Comparison of ENCODE assay signal across 29 cellular contexts in the genomic region with DNA sequence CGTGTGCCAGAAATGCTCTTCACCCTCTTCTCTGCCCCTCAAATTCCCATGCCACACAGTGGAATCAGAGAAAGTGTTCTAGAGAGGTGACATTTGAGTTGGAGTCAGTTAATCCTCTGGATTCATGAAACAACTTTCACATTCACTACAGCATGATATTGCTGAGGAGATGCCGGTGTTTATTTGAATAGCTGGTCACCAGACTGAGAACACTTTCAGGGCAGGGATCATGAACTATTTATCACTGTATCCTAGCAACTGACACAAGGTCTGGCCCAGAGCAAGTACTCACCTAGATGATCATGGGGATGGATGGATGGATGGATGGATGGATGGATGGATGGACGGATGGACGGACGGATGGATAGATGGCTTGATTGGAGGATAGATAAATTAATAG.
DNase-seq lines count a peak whose midpoint lies in the region; ATAC-seq, FAIRE-seq and TF ChIP-seq lines count a peak whose summit lies in the region.
"Had no signal": no experiment of that assay in that cellular context is flagged by ENCODE, and none has a peak within 500 bp of the region (broad histone marks: within the 10 kb centered on the region; RNA-seq: fewer than 3 reads in every experiment).

No MANE protein-coding gene starts in this region.

- H2BK120ac ChIP-seq in neuronal stem cell (ENCODE audit: low read depth, low read length) = no peak overlapping the region

- H2BK5ac ChIP-seq in neuronal stem cell (ENCODE audit: low read length) = no peak overlapping the region

- H3K4me1 Mint-ChIP-seq in HFFc6 (ENCODE audit: low read depth) = peaks cover 30% of the 10 kb centered on the region
- H3K4me1 Mint-ChIP-seq: activated CD4-positive, alpha-beta T cell treated with anti-CD3 and anti-CD28 coated beads, Interleukin-2, amount 10 ng/mL, durations not matched to agents 24 days and 14 days; activated CD8-positive, alpha-beta memory T cell treated with anti-CD3 and anti-CD28 coated beads, Interleukin-2, amount 10 ng/mL, durations not matched to agents 7 days and 5 days had no signal

- H4K20me1 ChIP-seq in BLaER1 treated with 17β-estradiol and CSF1 and Interleukin-3, amounts not matched to agents 10 nM and 100 nM = peaks cover 0 to 75% (median 63%) of the 10 kb centered on the region in 11 experiments; a peak in 17 of 22 replicates
- H4K20me1 ChIP-seq in K562 (replicated peaks; ENCODE audit: control insufficient read depth, insufficient read depth, low read length) = no peaks in the 10 kb centered on the region

- 23% methylated on average over 5 of the region's 5 CpGs for WGBS in K562 (ENCODE audit: insufficient coverage, low coverage, missing lambda C conversion rate)
- 100% methylated on average over 3 of the region's 5 CpGs; no CpG with 5 or more reads in 1 of the 2 donors for WGBS in neuronal stem cell (ENCODE audit: extremely low coverage in 2 of 2, insufficient read length in 2 of 2, insufficient replicate concordance in 1 of 2), 2 donors

- H2AFZ ChIP-seq in K562 (ENCODE audit: low read depth, low read length) = no peak overlapping the region
- no peak overlapping the region for H2AFZ ChIP-seq in neuronal stem cell (ENCODE audit: low read length)

- TF ChIP-seq CTCF in HFFc6 (IDR thresholded peaks at IDR 0.05) (no peak), K562 (IDR thresholded peaks at IDR 0.05 in 2 of 3, conservative IDR thresholded peaks at IDR 0.05 in 1 of 3; ENCODE audit: insufficient read depth in 2 of 3, low read depth in 1 of 3, low read length in 3 of 3) (no peak)

- no peak for TF ChIP-seq EP300 in K562 (IDR thresholded peaks at IDR 0.05; ENCODE audit: low read length)

- H3K9me1 ChIP-seq in K562 (ENCODE audit: control insufficient read depth, insufficient read depth, low read length) = no peaks in the 10 kb centered on the region

- peak overlapping the region; percentile 79 for H3K27ac Mint-ChIP-seq in HFFc6
- H3K27ac Mint-ChIP-seq: activated CD4-positive, alpha-beta T cell treated with anti-CD3 and anti-CD28 coated beads, Interleukin-2, amount 10 ng/mL, durations not matched to agents 24 days and 14 days; activated CD8-positive, alpha-beta memory T cell treated with anti-CD3 and anti-CD28 coated beads, Interleukin-2, amount 10 ng/mL, durations not matched to agents 7 days and 5 days; natural killer cell treated with Interleukin-12 subunit alpha and Interleukin-12 subunit beta and Interleukin-15 and Interleukin-18, amount 100 ng/mL, for 72 hours had no signal

- H3K4me1 ChIP-seq in BLaER1 treated with 17β-estradiol and CSF1 and Interleukin-3, amounts not matched to agents 10 nM and 100 nM = peaks cover 19 to 36% (median 30%) of the 10 kb centered on the region in 10 experiments
- H3K4me1 ChIP-seq in K562 (replicated peaks in 1 of 2; ENCODE audit: control insufficient read depth in 2 of 2, insufficient read depth in 2 of 2, low read length in 2 of 2) = peaks cover 4 to 20% of the 10 kb centered on the region in 2 experiments; a peak in 4 of 5 replicates
- H3K4me1 ChIP-seq in neuronal stem cell (ENCODE audit: control insufficient read depth in 2 of 2, insufficient read depth in 1 of 2, low read depth in 1 of 2, low read length in 2 of 2) = peaks cover 0 to 2% of the 10 kb centered on the region in 2 donors
- no peaks in the 10 kb centered on the region for H3K4me1 ChIP-seq in effector memory CD4-positive, alpha-beta T cell (ENCODE audit: control insufficient read depth, insufficient read depth, low read length, poor library complexity, severe bottlenecking)

- no peak overlapping the region for H4K91ac ChIP-seq in neuronal stem cell (ENCODE audit: low read depth, low read length, poor library complexity)

- CTCF ChIA-PET in K562 (lab: Yijun Ruan, JAX; ENCODE audit: low intra/inter-chr PET ratio) = no interaction called here

- no peak overlapping the region for H2BK15ac ChIP-seq in neuronal stem cell (ENCODE audit: low read length)

- H4K8ac ChIP-seq in neuronal stem cell (ENCODE audit: low read depth, low read length) = no peak overlapping the region

- H3K36me3 ChIP-seq in BLaER1 treated with 17β-estradiol and CSF1 and Interleukin-3, amounts not matched to agents 10 nM and 100 nM = no peaks in the 10 kb centered on the region
- no peaks in the 10 kb centered on the region for H3K36me3 ChIP-seq in K562 (ENCODE audit: control insufficient read depth, insufficient read depth, low read length)
- H3K36me3 ChIP-seq in neuronal stem cell (replicated peaks in 1 of 2; ENCODE audit: control insufficient read depth in 2 of 2, insufficient read depth in 2 of 2, low read length in 2 of 2) = no peaks in the 10 kb centered on the region
- no peaks in the 10 kb centered on the region for H3K36me3 ChIP-seq in effector memory CD4-positive, alpha-beta T cell (ENCODE audit: control insufficient read depth, insufficient read depth, low read length)
- H3K36me3 ChIP-seq: heart left ventricle, lower lobe of right lung, ovary had no signal

- H3K79me2 ChIP-seq in K562 (ENCODE audit: control insufficient read depth, insufficient read depth, low read length) = no peaks in the 10 kb centered on the region

- H3K27me3 ChIP-seq in BLaER1 treated with 17β-estradiol and CSF1 and Interleukin-3, amounts not matched to agents 10 nM and 100 nM = peaks cover 78 to 92% (median 90%) of the 10 kb centered on the region in 11 experiments
- H3K27me3 ChIP-seq in K562 (ENCODE audit: control insufficient read depth in 2 of 2, insufficient read depth in 2 of 2, low read length in 2 of 2) = peaks cover 5 to 42% of the 10 kb centered on the region in 2 experiments; a peak in 4 of 5 replicates
- peaks cover 0 to 3% (median 0%) of the 10 kb centered on the region in 3 experiments for H3K27me3 ChIP-seq in neuronal stem cell (ENCODE audit: control insufficient read depth in 3 of 3, insufficient read depth in 3 of 3, low read depth in 1 of 3, low read length in 3 of 3)
- no peaks in the 10 kb centered on the region for H3K27me3 ChIP-seq in effector memory CD4-positive, alpha-beta T cell (replicated peaks; ENCODE audit: control insufficient read depth, insufficient read depth, low read length, poor library complexity, severe bottlenecking)
- H3K27me3 ChIP-seq: heart left ventricle, ovary had no signal

- FAIRE-seq in K562 (lab: Jason Lieb, UNC) = no peak
- FAIRE-seq: endothelial cell of umbilical vein, GM12892, kidney had no signal

- no peaks in the 10 kb centered on the region for H3K79me1 ChIP-seq in neuronal stem cell (ENCODE audit: low read depth, low read length)

- ATAC-seq in K562 (no peak), HG03571 (IDR thresholded peaks at IDR 0.05; ENCODE audit: unreplicated experiment) (no peak)
- ATAC-seq: activated CD8-positive, alpha-beta memory T cell treated with anti-CD3 and anti-CD28 coated beads, Interleukin-2, amount 10 ng/mL, durations not matched to agents 7 days and 5 days; natural killer cell treated with Interleukin-12 subunit alpha and Interleukin-12 subunit beta and Interleukin-15 and Interleukin-18, amount 100 ng/mL, for 72 hours had no signal

- H3K4me3 ChIP-seq in BLaER1 treated with 17β-estradiol and CSF1 and Interleukin-3, amounts not matched to agents 10 nM and 100 nM = no peak overlapping the region
- no peak overlapping the region for H3K4me3 ChIP-seq in K562
- H3K4me3 ChIP-seq in neuronal stem cell (ENCODE audit: low read length in 2 of 2) = no peak overlapping the region
- H3K4me3 ChIP-seq in effector memory CD4-positive, alpha-beta T cell (ENCODE audit: insufficient read depth, low read depth, low read length, poor library complexity, severe bottlenecking) = no peak overlapping the region
- H3K4me3 ChIP-seq: heart left ventricle, lower lobe of right lung, mucosa of descending colon, ovary had no signal

- POLR2A ChIA-PET in K562 (lab: Yijun Ruan, JAX) = interaction anchor here (0.6 to 1.8 kb wide), 5 partner anchors 9 to 237 kb away, joined by 3 to 6 read pairs (median 4); no protein-coding TSS in a partner anchor

- no peak overlapping the region for H3K18ac ChIP-seq in neuronal stem cell (ENCODE audit: low read length)

- no peaks in the 10 kb centered on the region for H3K9me3 Mint-ChIP-seq in HFFc6
- H3K9me3 Mint-ChIP-seq: activated CD4-positive, alpha-beta T cell treated with anti-CD3 and anti-CD28 coated beads, Interleukin-2, amount 10 ng/mL, durations not matched to agents 24 days and 14 days; natural killer cell treated with Interleukin-12 subunit alpha and Interleukin-12 subunit beta and Interleukin-15 and Interleukin-18, amount 100 ng/mL, for 72 hours had no signal

- H3K4me2 ChIP-seq in BLaER1 treated with 17β-estradiol and CSF1 and Interleukin-3, amounts not matched to agents 10 nM and 100 nM = peak overlapping the region in 10 of 11 experiments; percentile 73 to 95 (median 88); a peak in 19 of 22 replicates
- no peak overlapping the region for H3K4me2 ChIP-seq in K562 (ENCODE audit: insufficient read depth, low read length)
- no peak overlapping the region for H3K4me2 ChIP-seq in neuronal stem cell (ENCODE audit: insufficient read depth, low read length, poor library complexity, severe bottlenecking)

- H3K36me3 Mint-ChIP-seq in HFFc6 (ENCODE audit: low read depth) = no peaks in the 10 kb centered on the region
- H3K36me3 Mint-ChIP-seq: activated CD8-positive, alpha-beta memory T cell treated with anti-CD3 and anti-CD28 coated beads, Interleukin-2, amount 10 ng/mL, durations not matched to agents 7 days and 5 days; natural killer cell treated with Interleukin-12 subunit alpha and Interleukin-12 subunit beta and Interleukin-15 and Interleukin-18, amount 100 ng/mL, for 72 hours had no signal

- no peak overlapping the region for H3K27ac ChIP-seq in BLaER1 treated with 17β-estradiol and CSF1 and Interleukin-3, amounts not matched to agents 10 nM and 100 nM
- no peak overlapping the region for H3K27ac ChIP-seq in K562 (ENCODE audit: extremely low read depth, low read depth, low read length)
- no peak overlapping the region for H3K27ac ChIP-seq in neuronal stem cell (replicated peaks; ENCODE audit: low read length)
- H3K27ac ChIP-seq in effector memory CD4-positive, alpha-beta T cell (ENCODE audit: insufficient read depth, low read length, poor library complexity, severe bottlenecking) = no peak overlapping the region
- H3K27ac ChIP-seq: VCaP had no signal

- intact Hi-C loops in K562 (cut with micrococcal nuclease) = no loop called here

- peak overlapping the region; percentile 21 for H3K23ac ChIP-seq in neuronal stem cell (ENCODE audit: low read depth, low read length, poor library complexity)

- H3K14ac ChIP-seq in neuronal stem cell (ENCODE audit: low read length) = no peak overlapping the region

- DNase-seq in HFFc6 (no peak), K562 (ENCODE audit: extremely low read depth in 1 of 4, low spot score in 3 of 4) (no peak), neuronal stem cell (ENCODE audit: low spot score) (no peak), NCI-H69 (lab: John Stamatoyannopoulos, UW) (no peak), NCI-H524 (lab: John Stamatoyannopoulos, UW) (no peak)
- no peak for DNase-seq in effector memory CD4-positive, alpha-beta T cell
- DNase-seq: activated CD4-positive, alpha-beta T cell treated with anti-CD3 and anti-CD28 coated beads, Interleukin-2, amount 10 ng/mL, durations not matched to agents 24 days and 14 days; activated CD8-positive, alpha-beta memory T cell treated with anti-CD3 and anti-CD28 coated beads, Interleukin-2, amount 10 ng/mL, durations not matched to agents 7 days and 5 days; activated T-cell treated with anti-CD3 and anti-CD28 coated beads, Interleukin-2, amount 50 U/mL, for 48 hours; C1 segment of cervical spinal cord; Calu3; kidney; lower lobe of right lung; NCI-H1092 treated with DMSO at 0.1 percent for 48 hours; NCI-H187; NCI-H2227 treated with DMSO at 0.1 percent for 48 hours; NK-92 treated with Interleukin-12 subunit alpha and Interleukin-12 subunit beta, amount 100 ng/mL, for 24 hours; SHP77 treated with DMSO at 0.1 percent for 48 hours; stimulated activated CD4-positive, alpha-beta T cell treated with anti-CD3 and anti-CD28 coated beads, Interleukin-2, amount 100 ng/mL, for 48 hours; substantia nigra had no signal

- no peak overlapping the region for H3K4me3 Mint-ChIP-seq in HFFc6
- H3K4me3 Mint-ChIP-seq: activated CD4-positive, alpha-beta T cell treated with anti-CD3 and anti-CD28 coated beads, Interleukin-2, amount 10 ng/mL, durations not matched to agents 24 days and 14 days; activated CD8-positive, alpha-beta memory T cell treated with anti-CD3 and anti-CD28 coated beads, Interleukin-2, amount 10 ng/mL, durations not matched to agents 7 days and 5 days; natural killer cell treated with Interleukin-12 subunit alpha and Interleukin-12 subunit beta and Interleukin-15 and Interleukin-18, amount 100 ng/mL, for 72 hours had no signal

- no peak overlapping the region for H2BK12ac ChIP-seq in neuronal stem cell (ENCODE audit: low read length)

- H3K4ac ChIP-seq in neuronal stem cell (ENCODE audit: low read length) = no peak overlapping the region

- BruUV-seq in K562 (replicated peaks; lab: Mats Ljungman, UMichigan) = no TSS peak

- peak overlapping the region; percentile 27 for H2AK5ac ChIP-seq in neuronal stem cell (ENCODE audit: low read depth, low read length)

- no peaks in the 10 kb centered on the region for H3K9me3 ChIP-seq in BLaER1 treated with 17β-estradiol and CSF1 and Interleukin-3, amounts not matched to agents 10 nM and 100 nM (replicated peaks in 1 of 11)
- H3K9me3 ChIP-seq in K562 (replicated peaks; ENCODE audit: control insufficient read depth, insufficient read depth, low read depth, low read length) (no peaks in the 10 kb centered on the region), neuronal stem cell (replicated peaks in 1 of 2; ENCODE audit: control insufficient read depth in 2 of 2, insufficient read depth in 1 of 2, low read depth in 1 of 2, low read length in 2 of 2) (peaks cover 0 to 3% of the 10 kb centered on the region in 2 donors)
- H3K9me3 ChIP-seq in effector memory CD4-positive, alpha-beta T cell (ENCODE audit: control insufficient read depth, low read length) = no peaks in the 10 kb centered on the region
- H3K9me3 ChIP-seq: heart left ventricle, lower lobe of right lung, mucosa of descending colon, ovary had no signal

- in situ Hi-C loops in K562 (cut with MboI) = no loop called here

- no peak for TF ChIP-seq POLR2A in K562 (conservative IDR thresholded peaks at IDR 0.05)

- H3K27me3 Mint-ChIP-seq in HFFc6 (ENCODE audit: insufficient read depth) = peaks cover 4% of the 10 kb centered on the region
- H3K27me3 Mint-ChIP-seq: activated CD4-positive, alpha-beta T cell treated with anti-CD3 and anti-CD28 coated beads, Interleukin-2, amount 10 ng/mL, durations not matched to agents 24 days and 14 days; activated CD8-positive, alpha-beta memory T cell treated with anti-CD3 and anti-CD28 coated beads, Interleukin-2, amount 10 ng/mL, durations not matched to agents 7 days and 5 days had no signal

- no peak overlapping the region for H3K9ac ChIP-seq in BLaER1 treated with 17β-estradiol and CSF1 and Interleukin-3, amounts not matched to agents 10 nM and 100 nM
- H3K9ac ChIP-seq in K562 (ENCODE audit: insufficient read depth in 1 of 2, low read depth in 2 of 2, low read length in 2 of 2) (no peak overlapping the region), neuronal stem cell (ENCODE audit: low read depth, low read length, poor library complexity) (no peak overlapping the region)

- TF ChIP-seq RAD21 in K562 (CRISPR knock-in tag; conservative IDR thresholded peaks at IDR 0.05 in 1 of 2, IDR thresholded peaks at IDR 0.05 in 1 of 2) = no peak

Comparison
In these comparisons a context has a peak if more than half of its experiments do, and no peak if none do; other contexts are left out.
1. H3K4me2 ChIP-seq: peak in BLaER1 treated with 17β-estradiol and CSF1 and Interleukin-3, amounts not matched to agents 10 nM and 100 nM (10 of 11); none in K562 (single experiment) and neuronal stem cell (single experiment).